In the genomic region with DNA sequence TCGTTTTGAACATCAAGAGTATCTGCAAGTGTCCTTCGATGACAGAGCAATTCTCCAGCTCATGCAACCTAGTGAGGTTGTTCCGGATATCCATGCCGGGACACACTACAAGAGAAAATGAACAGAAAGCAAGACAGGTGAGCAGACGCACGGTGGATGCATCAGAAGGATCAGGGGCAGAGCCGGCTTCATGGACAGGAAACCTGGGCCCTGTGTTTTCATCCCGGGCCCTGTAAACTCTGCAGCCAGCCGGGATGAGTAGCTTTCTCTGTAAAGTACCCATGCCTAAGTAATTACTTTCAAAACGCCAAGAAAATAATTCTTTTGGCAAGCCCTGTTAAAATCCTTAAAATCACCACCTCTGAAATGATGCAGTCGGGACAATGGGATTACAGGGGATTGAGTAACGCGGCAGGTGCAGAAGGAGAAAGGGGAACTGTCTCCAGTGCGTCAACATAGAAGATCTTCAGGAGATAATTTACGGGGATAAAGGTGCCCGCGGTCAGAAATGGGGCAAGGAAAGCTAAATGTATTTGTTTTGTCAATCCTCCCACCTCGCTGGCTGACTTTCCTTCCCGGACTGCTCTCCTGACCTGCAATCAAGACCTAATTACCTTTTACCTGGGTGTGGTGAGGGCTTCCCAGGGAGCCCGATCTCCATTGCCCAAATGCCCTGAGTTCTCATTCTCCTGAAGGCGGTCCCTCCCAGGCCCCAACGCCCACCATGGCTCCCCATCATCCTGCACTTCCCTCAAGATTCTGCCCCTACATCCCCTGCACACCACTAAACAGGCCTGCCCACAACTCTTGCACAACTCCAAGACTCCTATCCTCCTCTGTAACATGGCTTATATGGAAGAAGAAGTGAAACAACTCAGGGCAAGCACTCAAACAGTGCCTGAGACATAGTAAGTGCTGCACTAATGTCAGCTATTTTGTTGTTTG, we compare ENCODE assay signal across 14 cellular contexts. TPM values are rescaled to one million over a fixed set of nuclear protein-coding genes. Genes with fewer than 3 reads are reported as not detected.
DNase-seq lines count a peak whose midpoint lies in the region; ATAC-seq and TF ChIP-seq lines count a peak whose summit lies in the region.
"Had no signal": no experiment of that assay in that cellular context is flagged by ENCODE, and none has a peak within 500 bp of the region (broad histone marks: within the 10 kb centered on the region; RNA-seq: fewer than 3 reads in every experiment).

No MANE protein-coding gene starts in this region.

- H3K4me3 ChIP-seq in HEK293 (ENCODE audit: low read depth, low read length) (no peak overlapping the region), right cardiac atrium (ENCODE audit: low read length) (no peak overlapping the region)

- 90% methylated on average over 22 of the region's 22 CpGs for WGBS in right cardiac atrium

- H3K27me3 ChIP-seq in right cardiac atrium (ENCODE audit: control insufficient read depth, insufficient read depth): no peaks in the 10 kb centered on the region

- ATAC-seq in right cardiac atrium (peak; percentile 44 to 54), sciatic nerve (peak; percentile 56)
- ATAC-seq in activated naive CD8-positive, alpha-beta T cell treated with anti-CD3 and anti-CD28 coated beads, Interleukin-2, amount 50 U/mL, for 24 hours: no peak
- ATAC-seq: naive thymus-derived CD8-positive, alpha-beta T cell had no signal

- H3K36me3 Mint-ChIP-seq in activated naive CD8-positive, alpha-beta T cell treated with anti-CD3 and anti-CD28 coated beads, Interleukin-2, amount 50 U/mL, for 24 hours (ENCODE audit: low read depth): no peaks in the 10 kb centered on the region
- no peaks in the 10 kb centered on the region for H3K36me3 Mint-ChIP-seq in immature natural killer cell
- H3K36me3 Mint-ChIP-seq: activated naive CD4-positive, alpha-beta T cell treated with anti-CD3 and anti-CD28 coated beads, Interleukin-2, amount 50 U/mL, for 24 hours had no signal

- H3K36me3 ChIP-seq in HEK293 (ENCODE audit: control insufficient read depth in 2 of 2, insufficient read depth in 1 of 2, low read length in 2 of 2): peaks cover 0 to 14% of the 10 kb centered on the region in 2 experiments; a peak in 2 of 3 replicates

- H3K27ac ChIP-seq in HEK293 (ENCODE audit: extremely low read depth, low read depth, low read length): no peak overlapping the region
- no peak overlapping the region for H3K27ac ChIP-seq in right cardiac atrium (ENCODE audit: low read length)

- CTCF ChIA-PET in HEK293 (lab: Yijun Ruan, JAX): interaction anchor here (0.6 kb wide), 1 partner anchor 9 kb away, joined by 5 read pairs; no protein-coding TSS in a partner anchor

- TF ChIP-seq CTCF in HEK293 (tag by site-specific recombination; IDR thresholded peaks at IDR 0.05): no peak

- no peaks in the 10 kb centered on the region for H3K27me3 Mint-ChIP-seq in activated naive CD8-positive, alpha-beta T cell treated with anti-CD3 and anti-CD28 coated beads, Interleukin-2, amount 50 U/mL, for 24 hours
- H3K27me3 Mint-ChIP-seq in immature natural killer cell (ENCODE audit: low read depth in 3 of 3): peaks cover 0 to 7% (median 2%) of the 10 kb centered on the region in 3 donors
- H3K27me3 Mint-ChIP-seq: activated CD4-positive, alpha-beta T cell treated with anti-CD3 and anti-CD28 coated beads, Interleukin-2, amount 10 ng/mL, durations not matched to agents 7 days and 5 days; activated naive CD4-positive, alpha-beta T cell treated with anti-CD3 and anti-CD28 coated beads, Interleukin-2, amount 50 U/mL, for 24 hours had no signal

- H3K4me1 Mint-ChIP-seq in activated naive CD8-positive, alpha-beta T cell treated with anti-CD3 and anti-CD28 coated beads, Interleukin-2, amount 50 U/mL, for 24 hours: peaks cover 6% of the 10 kb centered on the region
- H3K4me1 Mint-ChIP-seq in immature natural killer cell: peaks cover 0 to 3% of the 10 kb centered on the region in 2 donors
- H3K4me1 Mint-ChIP-seq: activated CD4-positive, alpha-beta T cell treated with anti-CD3 and anti-CD28 coated beads, Interleukin-2, amount 10 ng/mL, durations not matched to agents 7 days and 5 days; activated naive CD4-positive, alpha-beta T cell treated with anti-CD3 and anti-CD28 coated beads, Interleukin-2, amount 50 U/mL, for 24 hours had no signal

- H3K27ac Mint-ChIP-seq in activated naive CD8-positive, alpha-beta T cell treated with anti-CD3 and anti-CD28 coated beads, Interleukin-2, amount 50 U/mL, for 24 hours: no peak overlapping the region
- no peak overlapping the region for H3K27ac Mint-ChIP-seq in immature natural killer cell
- H3K27ac Mint-ChIP-seq: activated CD4-positive, alpha-beta T cell treated with anti-CD3 and anti-CD28 coated beads, Interleukin-2, amount 10 ng/mL, durations not matched to agents 7 days and 5 days; activated naive CD4-positive, alpha-beta T cell treated with anti-CD3 and anti-CD28 coated beads, Interleukin-2, amount 50 U/mL, for 24 hours had no signal

- DNase-seq in NOMO-1 (lab: John Stamatoyannopoulos, UW; ENCODE audit: unreplicated experiment in 2 of 2) (peak; percentile 97), right cardiac atrium (no peak), sciatic nerve (ENCODE audit: low spot score) (no peak), NCI-H1092 treated with DMSO at 0.1 percent for 48 hours (lab: John Stamatoyannopoulos, UW) (no peak), immature natural killer cell (no peak)
- DNase-seq in activated naive CD8-positive, alpha-beta T cell treated with anti-CD3 and anti-CD28 coated beads, Interleukin-2, amount 50 U/mL, for 24 hours: no peak
- DNase-seq: activated CD4-positive, alpha-beta T cell treated with anti-CD3 and anti-CD28 coated beads, Interleukin-2, amount 10 ng/mL, durations not matched to agents 7 days and 5 days; activated T-cell treated with anti-CD3 and anti-CD28 coated beads for 4 hours; C1 segment of cervical spinal cord; naive thymus-derived CD8-positive, alpha-beta T cell; NCI-H2081 treated with DMSO at 0.1 percent for 48 hours; NCI-H774 had no signal

- POLR2A ChIA-PET in HEK293 (lab: Yijun Ruan, JAX): interaction anchor here (0.6 kb wide), 1 partner anchor 24 kb away, joined by 3 read pairs; no protein-coding TSS in a partner anchor

- H3K9me3 Mint-ChIP-seq in activated naive CD8-positive, alpha-beta T cell treated with anti-CD3 and anti-CD28 coated beads, Interleukin-2, amount 50 U/mL, for 24 hours: no peaks in the 10 kb centered on the region
- H3K9me3 Mint-ChIP-seq in immature natural killer cell: no peaks in the 10 kb centered on the region
- H3K9me3 Mint-ChIP-seq: activated CD4-positive, alpha-beta T cell treated with anti-CD3 and anti-CD28 coated beads, Interleukin-2, amount 10 ng/mL, durations not matched to agents 7 days and 5 days; activated naive CD4-positive, alpha-beta T cell treated with anti-CD3 and anti-CD28 coated beads, Interleukin-2, amount 50 U/mL, for 24 hours had no signal

- intact Hi-C loops in right cardiac atrium (cut with DNase I): no loop called here
- intact Hi-C loops in sciatic nerve (cut with DNase I): no loop called here

- peaks cover 4% of the 10 kb centered on the region for H3K4me1 ChIP-seq in HEK293 (ENCODE audit: control insufficient read depth, insufficient read depth, low read length)
- H3K4me1 ChIP-seq in right cardiac atrium (ENCODE audit: control insufficient read depth, insufficient read depth, low read length): peaks cover 2% of the 10 kb centered on the region

- H3K9me3 ChIP-seq in HEK293 (ENCODE audit: control insufficient read depth, insufficient read depth, low read depth, low read length) (no peaks in the 10 kb centered on the region), right cardiac atrium (ENCODE audit: control insufficient read depth, low read length) (no peaks in the 10 kb centered on the region)

- no peak overlapping the region for H3K4me3 Mint-ChIP-seq in activated naive CD8-positive, alpha-beta T cell treated with anti-CD3 and anti-CD28 coated beads, Interleukin-2, amount 50 U/mL, for 24 hours
- no peak overlapping the region for H3K4me3 Mint-ChIP-seq in immature natural killer cell
- H3K4me3 Mint-ChIP-seq: activated CD4-positive, alpha-beta T cell treated with anti-CD3 and anti-CD28 coated beads, Interleukin-2, amount 10 ng/mL, durations not matched to agents 7 days and 5 days; activated naive CD4-positive, alpha-beta T cell treated with anti-CD3 and anti-CD28 coated beads, Interleukin-2, amount 50 U/mL, for 24 hours had no signal

TF ChIP-seq in HEK293, 187 proteins besides CTCF, POLR2A, EP300 and RAD21:
- TF ChIP-seq ZFHX2 (tag by site-specific recombination; conservative IDR thresholded peaks at IDR 0.05) (peak; percentile 55), ZNF664 (tag by site-specific recombination; IDR thresholded peaks at IDR 0.05) (0 out of 2 replicates have a peak, but pooled peaks have one; percentile 41)
- TF ChIP-seq, protein P1, sequence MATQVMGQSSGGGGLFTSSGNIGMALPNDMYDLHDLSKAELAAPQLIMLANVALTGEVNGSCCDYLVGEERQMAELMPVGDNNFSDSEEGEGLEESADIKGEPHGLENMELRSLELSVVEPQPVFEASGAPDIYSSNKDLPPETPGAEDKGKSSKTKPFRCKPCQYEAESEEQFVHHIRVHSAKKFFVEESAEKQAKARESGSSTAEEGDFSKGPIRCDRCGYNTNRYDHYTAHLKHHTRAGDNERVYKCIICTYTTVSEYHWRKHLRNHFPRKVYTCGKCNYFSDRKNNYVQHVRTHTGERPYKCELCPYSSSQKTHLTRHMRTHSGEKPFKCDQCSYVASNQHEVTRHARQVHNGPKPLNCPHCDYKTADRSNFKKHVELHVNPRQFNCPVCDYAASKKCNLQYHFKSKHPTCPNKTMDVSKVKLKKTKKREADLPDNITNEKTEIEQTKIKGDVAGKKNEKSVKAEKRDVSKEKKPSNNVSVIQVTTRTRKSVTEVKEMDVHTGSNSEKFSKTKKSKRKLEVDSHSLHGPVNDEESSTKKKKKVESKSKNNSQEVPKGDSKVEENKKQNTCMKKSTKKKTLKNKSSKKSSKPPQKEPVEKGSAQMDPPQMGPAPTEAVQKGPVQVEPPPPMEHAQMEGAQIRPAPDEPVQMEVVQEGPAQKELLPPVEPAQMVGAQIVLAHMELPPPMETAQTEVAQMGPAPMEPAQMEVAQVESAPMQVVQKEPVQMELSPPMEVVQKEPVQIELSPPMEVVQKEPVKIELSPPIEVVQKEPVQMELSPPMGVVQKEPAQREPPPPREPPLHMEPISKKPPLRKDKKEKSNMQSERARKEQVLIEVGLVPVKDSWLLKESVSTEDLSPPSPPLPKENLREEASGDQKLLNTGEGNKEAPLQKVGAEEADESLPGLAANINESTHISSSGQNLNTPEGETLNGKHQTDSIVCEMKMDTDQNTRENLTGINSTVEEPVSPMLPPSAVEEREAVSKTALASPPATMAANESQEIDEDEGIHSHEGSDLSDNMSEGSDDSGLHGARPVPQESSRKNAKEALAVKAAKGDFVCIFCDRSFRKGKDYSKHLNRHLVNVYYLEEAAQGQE (tag by site-specific recombination; IDR thresholded peaks at IDR 0.05): no peak

RNA-seq across cellular contexts. Expression of gene INSR, which starts 26.1 kb away (rescaled TPM):
- total RNA-seq in right cardiac atrium (10 to 100 TPM; 48.2 to 58.6 (median 55.8) TPM), sciatic nerve (62.6 TPM)
- polyA plus RNA-seq in right cardiac atrium (17.3 TPM), immature natural killer cell (under 1 TPM; 0.03 to 0.29 (median 0.04) TPM)

Comparison
In these comparisons a context has a peak if more than half of its experiments do, and no peak if none do; other contexts are left out.
1. DNase-seq: peak in NOMO-1 (2 of 2); none in right cardiac atrium (0 of 3), sciatic nerve (single experiment), NCI-H1092 treated with DMSO at 0.1 percent for 48 hours (single experiment), activated naive CD8-positive, alpha-beta T cell treated with anti-CD3 and anti-CD28 coated beads, Interleukin-2, amount 50 U/mL, for 24 hours (single experiment) and immature natural killer cell (0 of 3).